In genomic region chr14:55097894-55098560, GRCh38 we compare ENCODE assay signal across 9 cellular contexts. TPM values are rescaled to one million over a fixed set of nuclear protein-coding genes. Genes with fewer than 3 reads are reported as not detected.
A peak's percentile ranks its signal among the peaks of the same experiment; 100 is the strongest.
DNase-seq lines count a peak whose midpoint lies in the region; ATAC-seq and TF ChIP-seq lines count a peak whose summit lies in the region.
"Had no signal": no experiment of that assay in that cellular context is flagged by ENCODE, and none has a peak within 500 bp of the region (broad histone marks: within the 10 kb centered on the region; RNA-seq: fewer than 3 reads in every experiment).

No MANE protein-coding gene starts in this region.

- H3K36me3 ChIP-seq in esophagus squamous epithelium (no peaks in the 10 kb centered on the region), psoas muscle (ENCODE audit: insufficient read depth in 1 of 2, low read depth in 1 of 2) (no peaks in the 10 kb centered on the region)

- no peaks in the 10 kb centered on the region for H3K27me3 Mint-ChIP-seq in activated B cell treated with CpG ODN at 0.5 μM for 24 hours

- H3K27ac ChIP-seq in right cardiac atrium (ENCODE audit: low read length) (peak overlapping the region; percentile 39), esophagus squamous epithelium (peak overlapping the region; percentile 76 to 99 (median 82)), psoas muscle (no peak overlapping the region)

- CTCF ChIA-PET in activated B cell treated with CpG ODN at 0.5 μM for 24 hours (lab: Charles Lee), result interaction anchor here (0.8 to 1.8 kb wide), 5 partner anchors 9 to 256 kb away, joined by 3 to 9 read pairs (median 3); no protein-coding TSS in a partner anchor

- TF ChIP-seq POLR2A in esophagus squamous epithelium (IDR thresholded peaks at IDR 0.05), result no peak

- peak overlapping the region; percentile 95 for H3K27ac Mint-ChIP-seq in activated B cell treated with CpG ODN at 0.5 μM for 24 hours
- peak overlapping the region; percentile 94 for H3K27ac Mint-ChIP-seq in stimulated activated effector memory CD8-positive, alpha-beta T cell treated with anti-CD3 and anti-CD28 coated beads, Interleukin-12 subunit alpha, Interleukin-12 subunit beta, amount 100 ng/mL, for 72 hours

- POLR2A ChIA-PET in activated B cell treated with CpG ODN at 0.5 μM for 24 hours (lab: Charles Lee), result interaction anchor here (1.0 to 2.8 kb wide), 5 partner anchors 23 to 97 kb away, joined by 3 to 40 read pairs (median 11); partner anchors contain the start of genes LGALS3 and MAPK1IP1L

- no peaks in the 10 kb centered on the region for H3K9me3 Mint-ChIP-seq in activated B cell treated with CpG ODN at 0.5 μM for 24 hours
- peaks cover 3% of the 10 kb centered on the region for H3K9me3 Mint-ChIP-seq in stimulated activated effector memory CD8-positive, alpha-beta T cell treated with anti-CD3 and anti-CD28 coated beads, Interleukin-12 subunit alpha, Interleukin-12 subunit beta, amount 100 ng/mL, for 72 hours

- DNase-seq in right cardiac atrium (no peak), left ventricle myocardium superior (no peak), activated B cell treated with CpG ODN at 0.5 μM for 24 hours (no peak), esophagus squamous epithelium (lab: John Stamatoyannopoulos, UW) (no peak), psoas muscle (no peak), kidney glomerular epithelial cell (lab: John Stamatoyannopoulos, UW) (no peak)
- peak; percentile 39 to 82 for DNase-seq in stimulated activated effector memory CD8-positive, alpha-beta T cell treated with anti-CD3 and anti-CD28 coated beads, Interleukin-12 subunit alpha, Interleukin-12 subunit beta, amount 100 ng/mL, for 72 hours (ENCODE audit: low spot score in 2 of 2)
- DNase-seq: DND-41 had no signal

- WGBS in right cardiac atrium, result 58% methylated on average over 5 of the region's 5 CpGs
- WGBS in esophagus squamous epithelium, 2 donors, result 47 to 62% methylated on average over 4 to 5 of the region's 5 CpGs
- WGBS in psoas muscle, 3 donors, result 68 to 76% (median 69%) methylated on average over 5 of the region's 5 CpGs

- peaks cover 42% of the 10 kb centered on the region for H3K4me1 Mint-ChIP-seq in activated B cell treated with CpG ODN at 0.5 μM for 24 hours
- H3K4me1 Mint-ChIP-seq in stimulated activated effector memory CD8-positive, alpha-beta T cell treated with anti-CD3 and anti-CD28 coated beads, Interleukin-12 subunit alpha, Interleukin-12 subunit beta, amount 100 ng/mL, for 72 hours, result peaks cover 47% of the 10 kb centered on the region

- no peaks in the 10 kb centered on the region for H3K36me3 Mint-ChIP-seq in activated B cell treated with CpG ODN at 0.5 μM for 24 hours (ENCODE audit: low read depth)
- H3K36me3 Mint-ChIP-seq in stimulated activated effector memory CD8-positive, alpha-beta T cell treated with anti-CD3 and anti-CD28 coated beads, Interleukin-12 subunit alpha, Interleukin-12 subunit beta, amount 100 ng/mL, for 72 hours, result peaks cover 8% of the 10 kb centered on the region

- H3K4me3 Mint-ChIP-seq in activated B cell treated with CpG ODN at 0.5 μM for 24 hours, result peak overlapping the region; percentile 75
- peak overlapping the region; percentile 63 for H3K4me3 Mint-ChIP-seq in stimulated activated effector memory CD8-positive, alpha-beta T cell treated with anti-CD3 and anti-CD28 coated beads, Interleukin-12 subunit alpha, Interleukin-12 subunit beta, amount 100 ng/mL, for 72 hours

- H3K27me3 ChIP-seq in right cardiac atrium (ENCODE audit: control insufficient read depth, insufficient read depth) (no peaks in the 10 kb centered on the region), esophagus squamous epithelium (no peaks in the 10 kb centered on the region), psoas muscle (ENCODE audit: insufficient read depth in 3 of 3, low read length in 2 of 3) (no peaks in the 10 kb centered on the region)

- H3K4me3 ChIP-seq in right cardiac atrium (ENCODE audit: low read length), result no peak overlapping the region
- no peak overlapping the region for H3K4me3 ChIP-seq in esophagus squamous epithelium
- no peak overlapping the region for H3K4me3 ChIP-seq in psoas muscle

- TF ChIP-seq CTCF in activated B cell treated with CpG ODN at 0.5 μM for 24 hours (IDR thresholded peaks at IDR 0.05) (no peak), esophagus squamous epithelium (IDR thresholded peaks at IDR 0.05) (no peak), psoas muscle (IDR thresholded peaks at IDR 0.05) (no peak)

- intact Hi-C loops in right cardiac atrium (cut with DNase I), result loop anchor here in 2 of 4 donors (5.0 kb wide), 1 partner anchor 34 kb away; no protein-coding TSS in a partner anchor
- intact Hi-C loops in left ventricle myocardium superior (cut with micrococcal nuclease), result no loop called here
- intact Hi-C loops in activated B cell treated with CpG ODN at 0.5 μM for 24 hours (cut with micrococcal nuclease), result loop anchor here (1.0 kb wide), 2 partner anchors 26 to 31 kb away; partner anchors contain the start of gene LGALS3
- intact Hi-C loops in esophagus squamous epithelium (cut with DNase I), result no loop called here
- intact Hi-C loops in psoas muscle (cut with DNase I), result loop anchor here (5.0 to 10.0 kb wide), 2 partner anchors 59 to 327 kb away; no protein-coding TSS in a partner anchor

- ATAC-seq in right cardiac atrium (no peak), left ventricle myocardium superior (no peak), HG03159 (IDR thresholded peaks at IDR 0.05; ENCODE audit: unreplicated experiment) (peak; percentile 68), activated B cell treated with CpG ODN at 0.5 μM for 24 hours (ENCODE audit: low read depth) (peak; percentile 72), psoas muscle (no peak)
- peak; percentile 86 for ATAC-seq in stimulated activated effector memory CD8-positive, alpha-beta T cell treated with anti-CD3 and anti-CD28 coated beads, Interleukin-12 subunit alpha, Interleukin-12 subunit beta, amount 100 ng/mL, for 72 hours

- H3K4me1 ChIP-seq in right cardiac atrium (ENCODE audit: control insufficient read depth, insufficient read depth, low read length), result peaks cover 8% of the 10 kb centered on the region
- peaks cover 20 to 63% (median 49%) of the 10 kb centered on the region in 3 donors for H3K4me1 ChIP-seq in esophagus squamous epithelium
- H3K4me1 ChIP-seq in psoas muscle, result peaks cover 9% of the 10 kb centered on the region

- no peaks in the 10 kb centered on the region for H3K9me3 ChIP-seq in right cardiac atrium (ENCODE audit: control insufficient read depth, low read length)
- no peaks in the 10 kb centered on the region for H3K9me3 ChIP-seq in esophagus squamous epithelium
- H3K9me3 ChIP-seq in psoas muscle, result no peaks in the 10 kb centered on the region

RNA-seq across cellular contexts. Expression of gene LGALS3, which starts 31.0 kb away (rescaled TPM):
- total RNA-seq in right cardiac atrium (100 to 1,000 TPM; 139 to 186 (median 164) TPM), left ventricle myocardium superior (249 TPM), activated B cell treated with CpG ODN at 0.5 μM for 24 hours (199 and 221 TPM in 2 replicates), esophagus squamous epithelium (100 to 1,000 TPM; 234 to 565 (median 415) TPM), psoas muscle (10 to 100 TPM; 27.7 to 44.7 (median 38.4) TPM)
- polyA plus RNA-seq in right cardiac atrium (271 TPM), psoas muscle (10 to 100 TPM; 45.2 to 71.4 (median 48.6) TPM)

RNA-seq across cellular contexts. Expression of gene MAPK1IP1L, which starts 46.6 kb away (rescaled TPM):
- total RNA-seq in right cardiac atrium (10 to 100 TPM; 55.7 to 96.4 (median 68.3) TPM), left ventricle myocardium superior (58.1 TPM), activated B cell treated with CpG ODN at 0.5 μM for 24 hours (119 and 130 TPM in 2 replicates), esophagus squamous epithelium (10 to 100 TPM; 35.3 to 85.3 (median 50.4) TPM), psoas muscle (10 to 100 TPM; 34.1 to 60.1 (median 56.3) TPM)
- polyA plus RNA-seq in right cardiac atrium (31.4 TPM), psoas muscle (10 to 100 TPM; 17.6 to 46.2 (median 33.5) TPM)

Comparison
In these comparisons a context has a peak if more than half of its experiments do, and no peak if none do; other contexts are left out.
1. ATAC-seq: peak in HG03159 (single experiment), activated B cell treated with CpG ODN at 0.5 μM for 24 hours (single experiment) and stimulated activated effector memory CD8-positive, alpha-beta T cell treated with anti-CD3 and anti-CD28 coated beads, Interleukin-12 subunit alpha, Interleukin-12 subunit beta, amount 100 ng/mL, for 72 hours (single experiment); none in right cardiac atrium (0 of 2), left ventricle myocardium superior (single experiment) and psoas muscle (0 of 4).
2. DNase-seq: peak in stimulated activated effector memory CD8-positive, alpha-beta T cell treated with anti-CD3 and anti-CD28 coated beads, Interleukin-12 subunit alpha, Interleukin-12 subunit beta, amount 100 ng/mL, for 72 hours (2 of 2); none in right cardiac atrium (0 of 3), left ventricle myocardium superior (single experiment), activated B cell treated with CpG ODN at 0.5 μM for 24 hours (single experiment), esophagus squamous epithelium (single experiment), psoas muscle (0 of 2) and kidney glomerular epithelial cell (single experiment).
3. intact Hi-C loops: an anchor here in activated B cell treated with CpG ODN at 0.5 μM for 24 hours (1.0 kb wide) and psoas muscle (5.0 to 10.0 kb wide); none called in left ventricle myocardium superior and esophagus squamous epithelium.